Comparison of ENCODE assay signal across 9 cellular contexts in genomic region chr19:45253396-45254027, GRCh38. TPM values are rescaled to one million over a fixed set of nuclear protein-coding genes. Genes with fewer than 3 reads are reported as not detected.
A peak's percentile ranks its signal among the peaks of the same experiment; 100 is the strongest.
DNase-seq lines count a peak whose midpoint lies in the region; ATAC-seq and TF ChIP-seq lines count a peak whose summit lies in the region.
"Had no signal": no experiment of that assay in that cellular context is flagged by ENCODE, and none has a peak within 500 bp of the region (broad histone marks: within the 10 kb centered on the region; RNA-seq: fewer than 3 reads in every experiment).

No MANE protein-coding gene starts in this region.

- TF ChIP-seq CTCF in activated CD8-positive, alpha-beta T cell treated with anti-CD3 and anti-CD28 coated beads for 36 hours (IDR thresholded peaks at IDR 0.05) = no peak
- TF ChIP-seq CTCF in fibroblast of lung (conservative IDR thresholded peaks at IDR 0.05 in 1 of 2, IDR thresholded peaks at IDR 0.05 in 1 of 2; ENCODE audit: low read depth in 1 of 2, low read length in 2 of 2) (no peak), GM10248 (IDR thresholded peaks at IDR 0.05; ENCODE audit: control extremely low read depth, extremely low read depth, low read depth, missing control alignments) (no peak)

- POLR2A ChIA-PET in activated CD8-positive, alpha-beta T cell treated with anti-CD3 and anti-CD28 coated beads for 36 hours (lab: Charles Lee) = no interaction called here
- POLR2A ChIA-PET in GM10248 (lab: Yijun Ruan, JAX) = no interaction called here

- H3K9me3 ChIP-seq in fibroblast of lung (ENCODE audit: control insufficient read depth, insufficient read depth, low read depth, low read length) = no peaks in the 10 kb centered on the region

- H3K4me1 Mint-ChIP-seq in activated T-cell treated with anti-CD3 and anti-CD28 coated beads, Interleukin-2, amount 50 U/mL, for 4 hours (ENCODE audit: low read depth) = peaks cover 34% of the 10 kb centered on the region
- H3K4me1 Mint-ChIP-seq in activated CD8-positive, alpha-beta T cell treated with anti-CD3 and anti-CD28 coated beads for 36 hours (ENCODE audit: low read depth) = peaks cover 30% of the 10 kb centered on the region
- peaks cover 31% of the 10 kb centered on the region for H3K4me1 Mint-ChIP-seq in stimulated activated naive CD8-positive, alpha-beta T cell treated with anti-CD3 and anti-CD28 coated beads, Interleukin-15, Interleukin-2, amounts not matched to agents 100 ng/mL and 50 ng/mL, for 24 hours (ENCODE audit: low read depth)

- H4K20me1 ChIP-seq in fibroblast of lung (ENCODE audit: control insufficient read depth, extremely low read depth, insufficient read depth, low read length) = no peaks in the 10 kb centered on the region

- H3K4me3 ChIP-seq in fibroblast of lung (replicated peaks in 1 of 4; ENCODE audit: control extremely low read depth in 1 of 4, insufficient read depth in 1 of 4, low read depth in 3 of 4, low read length in 4 of 4) = peak overlapping the region in 1 of 4 experiments; percentile 20

- no peak for DNase-seq in activated T-cell treated with anti-CD3 and anti-CD28 coated beads, Interleukin-2, amount 50 U/mL, for 4 hours
- DNase-seq in activated T-cell treated with anti-CD3 and anti-CD28 coated beads for 4 hours (no peak), fibroblast of lung (ENCODE audit: low read depth in 2 of 2) (peak in 1 of 2 donors; percentile 39), HK-2 (ENCODE audit: unreplicated experiment) (no peak), GM10248 (ENCODE audit: extremely low spot score) (no peak)
- DNase-seq in activated CD8-positive, alpha-beta T cell treated with anti-CD3 and anti-CD28 coated beads for 36 hours = peak; percentile 34
- DNase-seq: RPMI8226 had no signal

- H3K4me2 ChIP-seq in fibroblast of lung (ENCODE audit: extremely low read depth, insufficient read depth, low read length) = peak overlapping the region; percentile 37

- peaks cover 2% of the 10 kb centered on the region for H3K4me1 ChIP-seq in fibroblast of lung (ENCODE audit: control insufficient read depth, extremely low read depth, insufficient read depth, low read length)

- H3K27ac ChIP-seq in fibroblast of lung (ENCODE audit: insufficient read depth, low read length) = no peak overlapping the region

- no peaks in the 10 kb centered on the region for H3K27me3 ChIP-seq in fibroblast of lung (ENCODE audit: control insufficient read depth, insufficient read depth, low read length)

- CTCF ChIA-PET in activated CD8-positive, alpha-beta T cell treated with anti-CD3 and anti-CD28 coated beads for 36 hours (lab: Charles Lee) = interaction anchor here (2.7 kb wide), 1 partner anchor 85 kb away, joined by 12 read pairs; no protein-coding TSS in a partner anchor
- CTCF ChIA-PET in GM10248 (lab: Yijun Ruan, JAX) = interaction anchor here (1.7 kb wide), 2 partner anchors 13 to 85 kb away, joined by 4 to 5 read pairs; no protein-coding TSS in a partner anchor

- intact Hi-C loops in activated CD8-positive, alpha-beta T cell treated with anti-CD3 and anti-CD28 coated beads for 36 hours (cut with micrococcal nuclease) = no loop called here

- H3K27ac Mint-ChIP-seq in activated CD8-positive, alpha-beta T cell treated with anti-CD3 and anti-CD28 coated beads for 36 hours = no peak overlapping the region
- H3K27ac Mint-ChIP-seq in stimulated activated naive CD8-positive, alpha-beta T cell treated with anti-CD3 and anti-CD28 coated beads, Interleukin-15, Interleukin-2, amounts not matched to agents 100 ng/mL and 50 ng/mL, for 24 hours = peak overlapping the region; percentile 26

- peak overlapping the region; percentile 82 for H3K4me3 Mint-ChIP-seq in activated T-cell treated with anti-CD3 and anti-CD28 coated beads, Interleukin-2, amount 50 U/mL, for 4 hours
- H3K4me3 Mint-ChIP-seq in activated CD8-positive, alpha-beta T cell treated with anti-CD3 and anti-CD28 coated beads for 36 hours = peak overlapping the region; percentile 79
- peak overlapping the region; percentile 77 for H3K4me3 Mint-ChIP-seq in stimulated activated naive CD8-positive, alpha-beta T cell treated with anti-CD3 and anti-CD28 coated beads, Interleukin-15, Interleukin-2, amounts not matched to agents 100 ng/mL and 50 ng/mL, for 24 hours

- H2AFZ ChIP-seq in fibroblast of lung (ENCODE audit: low read length) = no peak overlapping the region

- H3K36me3 Mint-ChIP-seq in activated T-cell treated with anti-CD3 and anti-CD28 coated beads, Interleukin-2, amount 50 U/mL, for 4 hours (ENCODE audit: insufficient read depth) = no peaks in the 10 kb centered on the region
- H3K36me3 Mint-ChIP-seq in activated CD8-positive, alpha-beta T cell treated with anti-CD3 and anti-CD28 coated beads for 36 hours (ENCODE audit: low read depth) = no peaks in the 10 kb centered on the region
- no peaks in the 10 kb centered on the region for H3K36me3 Mint-ChIP-seq in stimulated activated naive CD8-positive, alpha-beta T cell treated with anti-CD3 and anti-CD28 coated beads, Interleukin-15, Interleukin-2, amounts not matched to agents 100 ng/mL and 50 ng/mL, for 24 hours (ENCODE audit: low read depth)

- H3K36me3 ChIP-seq in fibroblast of lung (ENCODE audit: control insufficient read depth, insufficient read depth, low read length) = no peaks in the 10 kb centered on the region

- peaks cover 20% of the 10 kb centered on the region for H3K79me2 ChIP-seq in fibroblast of lung (ENCODE audit: control insufficient read depth, insufficient read depth, low read length)

- no peaks in the 10 kb centered on the region for H3K27me3 Mint-ChIP-seq in activated T-cell treated with anti-CD3 and anti-CD28 coated beads, Interleukin-2, amount 50 U/mL, for 4 hours (ENCODE audit: low read depth)
- H3K27me3 Mint-ChIP-seq in activated CD8-positive, alpha-beta T cell treated with anti-CD3 and anti-CD28 coated beads for 36 hours = no peaks in the 10 kb centered on the region
- peaks cover 3% of the 10 kb centered on the region for H3K27me3 Mint-ChIP-seq in stimulated activated naive CD8-positive, alpha-beta T cell treated with anti-CD3 and anti-CD28 coated beads, Interleukin-15, Interleukin-2, amounts not matched to agents 100 ng/mL and 50 ng/mL, for 24 hours

- no peak for ATAC-seq in activated T-cell treated with anti-CD3 and anti-CD28 coated beads, Interleukin-2, amount 50 U/mL, for 4 hours
- no peak for ATAC-seq in activated CD8-positive, alpha-beta T cell treated with anti-CD3 and anti-CD28 coated beads for 36 hours
- ATAC-seq in HG02884 (IDR thresholded peaks at IDR 0.05; ENCODE audit: unreplicated experiment) = no peak

- no peaks in the 10 kb centered on the region for H3K9me3 Mint-ChIP-seq in activated T-cell treated with anti-CD3 and anti-CD28 coated beads, Interleukin-2, amount 50 U/mL, for 4 hours
- H3K9me3 Mint-ChIP-seq in activated CD8-positive, alpha-beta T cell treated with anti-CD3 and anti-CD28 coated beads for 36 hours = no peaks in the 10 kb centered on the region
- H3K9me3 Mint-ChIP-seq in stimulated activated naive CD8-positive, alpha-beta T cell treated with anti-CD3 and anti-CD28 coated beads, Interleukin-15, Interleukin-2, amounts not matched to agents 100 ng/mL and 50 ng/mL, for 24 hours = no peaks in the 10 kb centered on the region

- H3K9ac ChIP-seq in fibroblast of lung (ENCODE audit: insufficient read depth, low read length) = no peak overlapping the region

RNA-seq across cellular contexts. Expression of gene MARK4, which starts 2.4 kb away (rescaled TPM):
- total RNA-seq in activated T-cell treated with anti-CD3 and anti-CD28 coated beads, Interleukin-2, amount 50 U/mL, for 4 hours = 10 to 100 TPM; 14.6 to 18.3 (median 15.9) TPM
- 10 to 100 TPM; 18.5 to 19.9 TPM for total RNA-seq in activated CD8-positive, alpha-beta T cell treated with anti-CD3 and anti-CD28 coated beads for 36 hours
- 7.4 and 8.9 TPM in 2 replicates for total RNA-seq in fibroblast of lung
- polyA plus RNA-seq in fibroblast of lung = 14.1 and 19.5 TPM in 2 replicates
- 20.0 and 22.7 TPM in 2 replicates for polyA plus RNA-seq in fibroblast of lung (2012)
- polyA minus RNA-seq in fibroblast of lung (ENCODE audit: low replicate concordance) = 37.0 and 55.6 TPM in 2 replicates

RNA-seq across cellular contexts. Expression of gene EXOC3L2, which starts 8.3 kb away (rescaled TPM):
- total RNA-seq in activated T-cell treated with anti-CD3 and anti-CD28 coated beads, Interleukin-2, amount 50 U/mL, for 4 hours = not detected
- not detected for total RNA-seq in activated CD8-positive, alpha-beta T cell treated with anti-CD3 and anti-CD28 coated beads for 36 hours
- total RNA-seq in fibroblast of lung = under 0.01 TPM in 1 of 2 replicates, not detected in the other
- polyA plus RNA-seq in fibroblast of lung = not detected in 2 replicates
- polyA plus RNA-seq in fibroblast of lung (2012) = not detected in 2 replicates
- 0.26 TPM in 1 of 2 replicates, not detected in the other for polyA minus RNA-seq in fibroblast of lung (ENCODE audit: low replicate concordance)
